Comparison of ENCODE assay signal across 17 cellular contexts in the genomic region with DNA sequence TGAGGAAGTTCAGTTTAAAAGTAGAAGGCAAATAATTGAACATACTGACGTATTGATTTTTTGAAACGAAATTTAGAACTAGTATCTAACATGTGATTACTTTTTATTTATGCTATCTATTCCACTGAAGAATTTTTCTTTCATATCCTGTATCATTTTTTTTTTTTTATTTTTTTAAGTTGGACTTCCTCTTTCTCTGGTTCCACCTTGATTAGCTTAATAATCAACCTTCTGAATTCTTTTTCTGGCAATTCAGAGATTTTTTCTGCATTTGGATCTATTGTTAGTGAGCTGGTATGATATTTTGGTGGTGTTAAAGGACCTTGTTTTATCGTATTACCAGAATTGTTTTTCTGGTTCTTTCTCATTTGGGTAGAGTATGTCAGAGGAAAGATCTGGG.
"Had no signal": no experiment of that assay in that cellular context is flagged by ENCODE, and none has a peak within 500 bp of the region (broad histone marks: within the 10 kb centered on the region; RNA-seq: fewer than 3 reads in every experiment).

No MANE protein-coding gene starts in this region.

- H3K27ac Mint-ChIP-seq: T-cell had no signal

- ATAC-seq: T-cell had no signal

- H3K4me1 ChIP-seq: Peyer's patch, SJSA1 had no signal

- H3K4me1 Mint-ChIP-seq: T-cell had no signal

- H3K4me3 Mint-ChIP-seq: T-cell had no signal

- DNase-seq: KBM-7, MG63, NCI-H1417 treated with DMSO at 0.1 percent for 48 hours, NCI-H1694 treated with DMSO at 0.1 percent for 48 hours, NCI-H1930, NCI-H2227 treated with DMSO at 0.1 percent for 48 hours, NCI-H524, NCI-H526 treated with DMSO at 0.1 percent for 48 hours, Right ventricle myocardium superior, RPMI8226, SIG-M5, SW 1271, T-cell had no signal

- H3K9me3 ChIP-seq: MG63, Peyer's patch, SJSA1 had no signal

- H3K36me3 ChIP-seq: MG63, Peyer's patch, SJSA1 had no signal

- H3K27me3 Mint-ChIP-seq: T-cell had no signal

- H3K27ac ChIP-seq: PC-9, Peyer's patch, SJSA1, SK-N-MC had no signal

- H3K27me3 ChIP-seq: MG63, Peyer's patch, SJSA1 had no signal

- H3K4me3 ChIP-seq: MG63, PC-9, Peyer's patch, SJSA1, SK-N-MC had no signal
